Comparison of ENCODE assay signal across 1 cellular context in the genomic region with DNA sequence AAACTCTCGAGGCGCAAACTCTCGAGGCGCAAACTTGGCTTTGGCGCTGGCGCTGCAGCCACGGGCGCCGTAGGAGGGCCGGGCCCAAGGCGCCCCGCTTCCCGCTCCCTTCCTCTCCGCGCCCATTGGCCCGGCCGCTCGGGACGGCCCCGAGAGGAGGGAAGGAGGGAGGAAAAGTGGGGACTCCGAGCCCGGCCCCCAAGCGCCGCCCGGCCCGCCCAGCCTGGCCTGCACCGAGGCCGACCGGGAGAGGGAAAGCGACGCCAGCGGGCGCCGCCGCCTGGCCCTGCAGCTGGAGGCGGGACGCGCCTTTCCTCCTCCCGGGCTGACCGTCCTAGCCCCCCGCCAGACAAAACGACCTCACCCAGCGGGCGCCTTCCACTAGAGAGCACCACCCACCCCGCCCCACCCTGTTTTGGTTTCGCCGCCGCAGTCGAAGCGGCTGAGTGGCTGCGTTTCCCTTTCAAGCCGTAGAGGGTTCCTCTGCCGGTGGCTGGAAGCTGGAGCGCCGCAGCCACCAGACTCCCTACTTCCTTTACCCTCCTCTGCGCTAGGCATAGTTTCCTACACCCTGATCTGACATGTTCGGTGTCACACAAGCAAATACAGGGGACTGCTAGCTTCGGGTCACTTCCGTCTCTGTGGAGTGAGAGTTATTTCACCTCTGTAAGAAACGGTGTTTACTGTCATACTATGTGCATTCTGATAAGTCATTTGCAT.
TF ChIP-seq lines count a peak whose summit lies in the region.

A gene with protein sequence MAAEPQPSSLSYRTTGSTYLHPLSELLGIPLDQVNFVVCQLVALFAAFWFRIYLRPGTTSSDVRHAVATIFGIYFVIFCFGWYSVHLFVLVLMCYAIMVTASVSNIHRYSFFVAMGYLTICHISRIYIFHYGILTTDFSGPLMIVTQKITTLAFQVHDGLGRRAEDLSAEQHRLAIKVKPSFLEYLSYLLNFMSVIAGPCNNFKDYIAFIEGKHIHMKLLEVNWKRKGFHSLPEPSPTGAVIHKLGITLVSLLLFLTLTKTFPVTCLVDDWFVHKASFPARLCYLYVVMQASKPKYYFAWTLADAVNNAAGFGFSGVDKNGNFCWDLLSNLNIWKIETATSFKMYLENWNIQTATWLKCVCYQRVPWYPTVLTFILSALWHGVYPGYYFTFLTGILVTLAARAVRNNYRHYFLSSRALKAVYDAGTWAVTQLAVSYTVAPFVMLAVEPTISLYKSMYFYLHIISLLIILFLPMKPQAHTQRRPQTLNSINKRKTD (minus strand): TSS at position 78 of the 720 bp plus-strand sequence. CDS start 235 bp downstream, outside the sequence.

TF ChIP-seq in HepG2, 621 proteins besides CTCF, POLR2A, EP300 and RAD21 (continued from another document and continues in another):
- TF ChIP-seq, protein P1, sequence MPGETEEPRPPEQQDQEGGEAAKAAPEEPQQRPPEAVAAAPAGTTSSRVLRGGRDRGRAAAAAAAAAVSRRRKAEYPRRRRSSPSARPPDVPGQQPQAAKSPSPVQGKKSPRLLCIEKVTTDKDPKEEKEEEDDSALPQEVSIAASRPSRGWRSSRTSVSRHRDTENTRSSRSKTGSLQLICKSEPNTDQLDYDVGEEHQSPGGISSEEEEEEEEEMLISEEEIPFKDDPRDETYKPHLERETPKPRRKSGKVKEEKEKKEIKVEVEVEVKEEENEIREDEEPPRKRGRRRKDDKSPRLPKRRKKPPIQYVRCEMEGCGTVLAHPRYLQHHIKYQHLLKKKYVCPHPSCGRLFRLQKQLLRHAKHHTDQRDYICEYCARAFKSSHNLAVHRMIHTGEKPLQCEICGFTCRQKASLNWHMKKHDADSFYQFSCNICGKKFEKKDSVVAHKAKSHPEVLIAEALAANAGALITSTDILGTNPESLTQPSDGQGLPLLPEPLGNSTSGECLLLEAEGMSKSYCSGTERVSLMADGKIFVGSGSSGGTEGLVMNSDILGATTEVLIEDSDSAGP (CRISPR knock-in tag; IDR thresholded peaks at IDR 0.05; ENCODE audit: borderline replicate concordance): peak; percentile 70; the same call in 1 of the 2 replicates
- TF ChIP-seq ZNF562 (CRISPR knock-in tag; IDR thresholded peaks at IDR 0.05; ENCODE audit: borderline replicate concordance): no peak
- no peak for TF ChIP-seq MIER3 (CRISPR knock-in tag; IDR thresholded peaks at IDR 0.05; ENCODE audit: borderline replicate concordance)
- no peak for TF ChIP-seq DPF2 (CRISPR knock-in tag; IDR thresholded peaks at IDR 0.05; ENCODE audit: borderline replicate concordance, low read depth)
- TF ChIP-seq, protein P2, sequence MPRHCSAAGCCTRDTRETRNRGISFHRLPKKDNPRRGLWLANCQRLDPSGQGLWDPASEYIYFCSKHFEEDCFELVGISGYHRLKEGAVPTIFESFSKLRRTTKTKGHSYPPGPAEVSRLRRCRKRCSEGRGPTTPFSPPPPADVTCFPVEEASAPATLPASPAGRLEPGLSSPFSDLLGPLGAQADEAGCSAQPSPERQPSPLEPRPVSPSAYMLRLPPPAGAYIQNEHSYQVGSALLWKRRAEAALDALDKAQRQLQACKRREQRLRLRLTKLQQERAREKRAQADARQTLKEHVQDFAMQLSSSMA (CRISPR knock-in tag; IDR thresholded peaks at IDR 0.05): no peak; the same call in 1 of the 2 replicates
- TF ChIP-seq, protein P3, sequence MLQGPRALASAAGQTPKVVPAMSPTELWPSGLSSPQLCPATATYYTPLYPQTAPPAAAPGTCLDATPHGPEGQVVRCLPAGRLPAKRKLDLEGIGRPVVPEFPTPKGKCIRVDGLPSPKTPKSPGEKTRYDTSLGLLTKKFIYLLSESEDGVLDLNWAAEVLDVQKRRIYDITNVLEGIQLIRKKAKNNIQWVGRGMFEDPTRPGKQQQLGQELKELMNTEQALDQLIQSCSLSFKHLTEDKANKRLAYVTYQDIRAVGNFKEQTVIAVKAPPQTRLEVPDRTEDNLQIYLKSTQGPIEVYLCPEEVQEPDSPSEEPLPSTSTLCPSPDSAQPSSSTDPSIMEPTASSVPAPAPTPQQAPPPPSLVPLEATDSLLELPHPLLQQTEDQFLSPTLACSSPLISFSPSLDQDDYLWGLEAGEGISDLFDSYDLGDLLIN (CRISPR knock-in tag; IDR thresholded peaks at IDR 0.05; ENCODE audit: borderline replicate concordance): 0 out of 2 replicates have a peak, but pooled peaks have one; percentile 30
- peak; percentile 71; the same call in 1 of the 2 replicates for TF ChIP-seq ZNF546 (CRISPR knock-in tag; conservative IDR thresholded peaks at IDR 0.05)
- no peak for TF ChIP-seq XBP1 (CRISPR knock-in tag; IDR thresholded peaks at IDR 0.05)
- TF ChIP-seq, protein P4, sequence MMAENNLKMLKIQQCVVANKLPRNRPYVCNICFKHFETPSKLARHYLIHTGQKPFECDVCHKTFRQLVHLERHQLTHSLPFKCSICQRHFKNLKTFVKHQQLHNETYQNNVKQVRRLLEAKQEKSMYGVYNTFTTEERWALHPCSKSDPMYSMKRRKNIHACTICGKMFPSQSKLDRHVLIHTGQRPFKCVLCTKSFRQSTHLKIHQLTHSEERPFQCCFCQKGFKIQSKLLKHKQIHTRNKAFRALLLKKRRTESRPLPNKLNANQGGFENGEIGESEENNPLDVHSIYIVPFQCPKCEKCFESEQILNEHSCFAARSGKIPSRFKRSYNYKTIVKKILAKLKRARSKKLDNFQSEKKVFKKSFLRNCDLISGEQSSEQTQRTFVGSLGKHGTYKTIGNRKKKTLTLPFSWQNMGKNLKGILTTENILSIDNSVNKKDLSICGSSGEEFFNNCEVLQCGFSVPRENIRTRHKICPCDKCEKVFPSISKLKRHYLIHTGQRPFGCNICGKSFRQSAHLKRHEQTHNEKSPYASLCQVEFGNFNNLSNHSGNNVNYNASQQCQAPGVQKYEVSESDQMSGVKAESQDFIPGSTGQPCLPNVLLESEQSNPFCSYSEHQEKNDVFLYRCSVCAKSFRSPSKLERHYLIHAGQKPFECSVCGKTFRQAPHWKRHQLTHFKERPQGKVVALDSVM (CRISPR knock-in tag; IDR thresholded peaks at IDR 0.05): no peak
- TF ChIP-seq RARG (CRISPR knock-in tag; IDR thresholded peaks at IDR 0.05; ENCODE audit: low read depth): no peak
- TF ChIP-seq, protein P5, sequence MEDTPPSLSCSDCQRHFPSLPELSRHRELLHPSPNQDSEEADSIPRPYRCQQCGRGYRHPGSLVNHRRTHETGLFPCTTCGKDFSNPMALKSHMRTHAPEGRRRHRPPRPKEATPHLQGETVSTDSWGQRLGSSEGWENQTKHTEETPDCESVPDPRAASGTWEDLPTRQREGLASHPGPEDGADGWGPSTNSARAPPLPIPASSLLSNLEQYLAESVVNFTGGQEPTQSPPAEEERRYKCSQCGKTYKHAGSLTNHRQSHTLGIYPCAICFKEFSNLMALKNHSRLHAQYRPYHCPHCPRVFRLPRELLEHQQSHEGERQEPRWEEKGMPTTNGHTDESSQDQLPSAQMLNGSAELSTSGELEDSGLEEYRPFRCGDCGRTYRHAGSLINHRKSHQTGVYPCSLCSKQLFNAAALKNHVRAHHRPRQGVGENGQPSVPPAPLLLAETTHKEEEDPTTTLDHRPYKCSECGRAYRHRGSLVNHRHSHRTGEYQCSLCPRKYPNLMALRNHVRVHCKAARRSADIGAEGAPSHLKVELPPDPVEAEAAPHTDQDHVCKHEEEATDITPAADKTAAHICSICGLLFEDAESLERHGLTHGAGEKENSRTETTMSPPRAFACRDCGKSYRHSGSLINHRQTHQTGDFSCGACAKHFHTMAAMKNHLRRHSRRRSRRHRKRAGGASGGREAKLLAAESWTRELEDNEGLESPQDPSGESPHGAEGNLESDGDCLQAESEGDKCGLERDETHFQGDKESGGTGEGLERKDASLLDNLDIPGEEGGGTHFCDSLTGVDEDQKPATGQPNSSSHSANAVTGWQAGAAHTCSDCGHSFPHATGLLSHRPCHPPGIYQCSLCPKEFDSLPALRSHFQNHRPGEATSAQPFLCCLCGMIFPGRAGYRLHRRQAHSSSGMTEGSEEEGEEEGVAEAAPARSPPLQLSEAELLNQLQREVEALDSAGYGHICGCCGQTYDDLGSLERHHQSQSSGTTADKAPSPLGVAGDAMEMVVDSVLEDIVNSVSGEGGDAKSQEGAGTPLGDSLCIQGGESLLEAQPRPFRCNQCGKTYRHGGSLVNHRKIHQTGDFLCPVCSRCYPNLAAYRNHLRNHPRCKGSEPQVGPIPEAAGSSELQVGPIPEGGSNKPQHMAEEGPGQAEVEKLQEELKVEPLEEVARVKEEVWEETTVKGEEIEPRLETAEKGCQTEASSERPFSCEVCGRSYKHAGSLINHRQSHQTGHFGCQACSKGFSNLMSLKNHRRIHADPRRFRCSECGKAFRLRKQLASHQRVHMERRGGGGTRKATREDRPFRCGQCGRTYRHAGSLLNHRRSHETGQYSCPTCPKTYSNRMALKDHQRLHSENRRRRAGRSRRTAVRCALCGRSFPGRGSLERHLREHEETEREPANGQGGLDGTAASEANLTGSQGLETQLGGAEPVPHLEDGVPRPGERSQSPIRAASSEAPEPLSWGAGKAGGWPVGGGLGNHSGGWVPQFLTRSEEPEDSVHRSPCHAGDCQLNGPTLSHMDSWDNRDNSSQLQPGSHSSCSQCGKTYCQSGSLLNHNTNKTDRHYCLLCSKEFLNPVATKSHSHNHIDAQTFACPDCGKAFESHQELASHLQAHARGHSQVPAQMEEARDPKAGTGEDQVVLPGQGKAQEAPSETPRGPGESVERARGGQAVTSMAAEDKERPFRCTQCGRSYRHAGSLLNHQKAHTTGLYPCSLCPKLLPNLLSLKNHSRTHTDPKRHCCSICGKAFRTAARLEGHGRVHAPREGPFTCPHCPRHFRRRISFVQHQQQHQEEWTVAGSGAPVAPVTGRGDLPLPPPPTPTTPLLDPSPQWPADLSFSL (CRISPR knock-in tag; IDR thresholded peaks at IDR 0.05): no peak
- no peak for TF ChIP-seq CBFB (CRISPR knock-in tag; IDR thresholded peaks at IDR 0.05)
- TF ChIP-seq, protein P6, sequence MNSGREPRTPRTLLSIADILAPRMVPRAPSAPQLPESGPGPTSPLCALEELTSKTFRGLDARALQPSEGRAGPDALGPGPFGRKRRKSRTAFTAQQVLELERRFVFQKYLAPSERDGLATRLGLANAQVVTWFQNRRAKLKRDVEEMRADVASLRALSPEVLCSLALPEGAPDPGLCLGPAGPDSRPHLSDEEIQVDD (CRISPR knock-in tag; IDR thresholded peaks at IDR 0.05; ENCODE audit: borderline replicate concordance): no peak
- TF ChIP-seq, protein P7, sequence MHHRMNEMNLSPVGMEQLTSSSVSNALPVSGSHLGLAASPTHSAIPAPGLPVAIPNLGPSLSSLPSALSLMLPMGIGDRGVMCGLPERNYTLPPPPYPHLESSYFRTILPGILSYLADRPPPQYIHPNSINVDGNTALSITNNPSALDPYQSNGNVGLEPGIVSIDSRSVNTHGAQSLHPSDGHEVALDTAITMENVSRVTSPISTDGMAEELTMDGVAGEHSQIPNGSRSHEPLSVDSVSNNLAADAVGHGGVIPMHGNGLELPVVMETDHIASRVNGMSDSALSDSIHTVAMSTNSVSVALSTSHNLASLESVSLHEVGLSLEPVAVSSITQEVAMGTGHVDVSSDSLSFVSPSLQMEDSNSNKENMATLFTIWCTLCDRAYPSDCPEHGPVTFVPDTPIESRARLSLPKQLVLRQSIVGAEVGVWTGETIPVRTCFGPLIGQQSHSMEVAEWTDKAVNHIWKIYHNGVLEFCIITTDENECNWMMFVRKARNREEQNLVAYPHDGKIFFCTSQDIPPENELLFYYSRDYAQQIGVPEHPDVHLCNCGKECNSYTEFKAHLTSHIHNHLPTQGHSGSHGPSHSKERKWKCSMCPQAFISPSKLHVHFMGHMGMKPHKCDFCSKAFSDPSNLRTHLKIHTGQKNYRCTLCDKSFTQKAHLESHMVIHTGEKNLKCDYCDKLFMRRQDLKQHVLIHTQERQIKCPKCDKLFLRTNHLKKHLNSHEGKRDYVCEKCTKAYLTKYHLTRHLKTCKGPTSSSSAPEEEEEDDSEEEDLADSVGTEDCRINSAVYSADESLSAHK (CRISPR knock-in tag; IDR thresholded peaks at IDR 0.05; ENCODE audit: borderline replicate concordance): no peak
- no peak for TF ChIP-seq ZNF383 (CRISPR knock-in tag; IDR thresholded peaks at IDR 0.05; ENCODE audit: borderline replicate concordance)
- no peak for TF ChIP-seq ISL2 (CRISPR knock-in tag; IDR thresholded peaks at IDR 0.05)
- TF ChIP-seq, protein P8, sequence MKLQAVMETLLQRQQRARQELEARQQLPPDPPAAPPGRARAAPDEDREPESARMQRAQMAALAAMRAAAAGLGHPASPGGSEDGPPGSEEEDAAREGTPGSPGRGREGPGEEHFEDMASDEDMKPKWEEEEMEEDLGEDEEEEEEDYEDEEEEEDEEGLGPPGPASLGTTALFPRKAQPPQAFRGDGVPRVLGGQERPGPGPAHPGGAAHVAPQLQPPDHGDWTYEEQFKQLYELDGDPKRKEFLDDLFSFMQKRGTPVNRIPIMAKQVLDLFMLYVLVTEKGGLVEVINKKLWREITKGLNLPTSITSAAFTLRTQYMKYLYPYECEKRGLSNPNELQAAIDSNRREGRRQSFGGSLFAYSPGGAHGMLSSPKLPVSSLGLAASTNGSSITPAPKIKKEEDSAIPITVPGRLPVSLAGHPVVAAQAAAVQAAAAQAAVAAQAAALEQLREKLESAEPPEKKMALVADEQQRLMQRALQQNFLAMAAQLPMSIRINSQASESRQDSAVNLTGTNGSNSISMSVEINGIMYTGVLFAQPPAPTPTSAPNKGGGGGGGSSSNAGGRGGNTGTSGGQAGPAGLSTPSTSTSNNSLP (IDR thresholded peaks at IDR 0.05; ENCODE audit: low read depth, low read length): no peak
- TF ChIP-seq, protein P9, sequence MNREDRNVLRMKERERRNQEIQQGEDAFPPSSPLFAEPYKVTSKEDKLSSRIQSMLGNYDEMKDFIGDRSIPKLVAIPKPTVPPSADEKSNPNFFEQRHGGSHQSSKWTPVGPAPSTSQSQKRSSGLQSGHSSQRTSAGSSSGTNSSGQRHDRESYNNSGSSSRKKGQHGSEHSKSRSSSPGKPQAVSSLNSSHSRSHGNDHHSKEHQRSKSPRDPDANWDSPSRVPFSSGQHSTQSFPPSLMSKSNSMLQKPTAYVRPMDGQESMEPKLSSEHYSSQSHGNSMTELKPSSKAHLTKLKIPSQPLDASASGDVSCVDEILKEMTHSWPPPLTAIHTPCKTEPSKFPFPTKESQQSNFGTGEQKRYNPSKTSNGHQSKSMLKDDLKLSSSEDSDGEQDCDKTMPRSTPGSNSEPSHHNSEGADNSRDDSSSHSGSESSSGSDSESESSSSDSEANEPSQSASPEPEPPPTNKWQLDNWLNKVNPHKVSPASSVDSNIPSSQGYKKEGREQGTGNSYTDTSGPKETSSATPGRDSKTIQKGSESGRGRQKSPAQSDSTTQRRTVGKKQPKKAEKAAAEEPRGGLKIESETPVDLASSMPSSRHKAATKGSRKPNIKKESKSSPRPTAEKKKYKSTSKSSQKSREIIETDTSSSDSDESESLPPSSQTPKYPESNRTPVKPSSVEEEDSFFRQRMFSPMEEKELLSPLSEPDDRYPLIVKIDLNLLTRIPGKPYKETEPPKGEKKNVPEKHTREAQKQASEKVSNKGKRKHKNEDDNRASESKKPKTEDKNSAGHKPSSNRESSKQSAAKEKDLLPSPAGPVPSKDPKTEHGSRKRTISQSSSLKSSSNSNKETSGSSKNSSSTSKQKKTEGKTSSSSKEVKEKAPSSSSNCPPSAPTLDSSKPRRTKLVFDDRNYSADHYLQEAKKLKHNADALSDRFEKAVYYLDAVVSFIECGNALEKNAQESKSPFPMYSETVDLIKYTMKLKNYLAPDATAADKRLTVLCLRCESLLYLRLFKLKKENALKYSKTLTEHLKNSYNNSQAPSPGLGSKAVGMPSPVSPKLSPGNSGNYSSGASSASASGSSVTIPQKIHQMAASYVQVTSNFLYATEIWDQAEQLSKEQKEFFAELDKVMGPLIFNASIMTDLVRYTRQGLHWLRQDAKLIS (CRISPR knock-in tag; IDR thresholded peaks at IDR 0.05): no peak
- TF ChIP-seq, protein P10, sequence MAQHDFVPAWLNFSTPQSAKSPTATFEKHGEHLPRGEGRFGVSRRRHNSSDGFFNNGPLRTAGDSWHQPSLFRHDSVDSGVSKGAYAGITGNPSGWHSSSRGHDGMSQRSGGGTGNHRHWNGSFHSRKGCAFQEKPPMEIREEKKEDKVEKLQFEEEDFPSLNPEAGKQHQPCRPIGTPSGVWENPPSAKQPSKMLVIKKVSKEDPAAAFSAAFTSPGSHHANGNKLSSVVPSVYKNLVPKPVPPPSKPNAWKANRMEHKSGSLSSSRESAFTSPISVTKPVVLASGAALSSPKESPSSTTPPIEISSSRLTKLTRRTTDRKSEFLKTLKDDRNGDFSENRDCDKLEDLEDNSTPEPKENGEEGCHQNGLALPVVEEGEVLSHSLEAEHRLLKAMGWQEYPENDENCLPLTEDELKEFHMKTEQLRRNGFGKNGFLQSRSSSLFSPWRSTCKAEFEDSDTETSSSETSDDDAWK (CRISPR knock-in tag; IDR thresholded peaks at IDR 0.05): no peak
- TF ChIP-seq ZNF773 (CRISPR knock-in tag; IDR thresholded peaks at IDR 0.05; ENCODE audit: borderline replicate concordance): no peak
